33 cellular contexts compared by ENCODE assay signal in the genomic region with DNA sequence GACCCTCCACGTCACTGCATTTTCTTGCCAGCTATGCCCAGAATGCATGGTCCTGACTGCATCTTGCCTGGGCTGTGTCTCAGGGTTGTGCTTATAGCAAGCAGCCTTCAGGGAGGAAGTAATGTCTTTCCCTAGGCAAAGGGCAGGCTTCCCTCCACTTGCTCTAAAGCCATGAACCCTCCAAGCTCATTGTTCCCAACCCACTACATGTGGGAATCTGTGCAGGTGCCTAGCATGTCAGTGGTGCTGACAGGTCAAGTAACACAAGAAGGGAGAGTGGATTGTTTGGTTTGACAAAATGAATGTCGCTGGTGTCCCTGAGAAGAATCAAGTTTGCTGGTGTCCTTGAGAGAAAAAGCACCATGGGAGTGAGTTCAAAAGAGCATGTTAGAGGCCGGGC. TPM values are rescaled to one million over a fixed set of nuclear protein-coding genes. Genes with fewer than 3 reads are reported as not detected.
"Had no signal": no experiment of that assay in that cellular context is flagged by ENCODE, and none has a peak within 500 bp of the region (broad histone marks: within the 10 kb centered on the region; RNA-seq: fewer than 3 reads in every experiment).

No MANE protein-coding gene starts in this region.

- FAIRE-seq: urothelium cell line had no signal

- H3K4me3 Mint-ChIP-seq: stimulated activated effector memory CD8-positive, alpha-beta T cell treated with anti-CD3 and anti-CD28 coated beads, Interleukin-12 subunit alpha, Interleukin-12 subunit beta, amount 100 ng/mL, for 72 hours; stimulated activated memory B cell treated with anti-CD40 and anti-IgM and Interleukin-4, amounts not matched to agents 10 μg/mL and 1 μg/mL and 100 μg/mL, for 72 hours; stimulated activated naive B cell treated with anti-CD40 and anti-IgM and Interleukin-4, amounts not matched to agents 10 μg/mL and 1 μg/mL and 100 μg/mL, for 72 hours; stimulated activated naive CD8-positive, alpha-beta T cell treated with anti-CD3 and anti-CD28 coated beads, Interleukin-15, amount 100 ng/mL, for 72 hours; stimulated activated naive CD8-positive, alpha-beta T cell treated with anti-CD3 and anti-CD28 coated beads, Interleukin-15, Interleukin-2, amounts not matched to agents 100 ng/mL and 50 ng/mL, for 24 hours; type B pancreatic cell had no signal

- H3K27ac ChIP-seq: stomach, suprapubic skin, testis, thoracic aorta, thyroid gland, tibial artery, tibial nerve, transverse colon, upper lobe of left lung, upper lobe of right lung, uterus, vagina had no signal

- H3K4me1 Mint-ChIP-seq: stimulated activated memory B cell treated with anti-CD40 and anti-IgM and Interleukin-4, amounts not matched to agents 10 μg/mL and 1 μg/mL and 100 μg/mL, for 72 hours; stimulated activated naive B cell treated with anti-CD40 and anti-IgM and Interleukin-4, amounts not matched to agents 10 μg/mL and 1 μg/mL and 100 μg/mL, for 72 hours had no signal

- H3K36me3 ChIP-seq: stomach, suprapubic skin, thoracic aorta, thyroid gland, tibial artery, tibial nerve, transverse colon, upper lobe of left lung, upper lobe of right lung, uterus, vagina had no signal

- H3K27me3 Mint-ChIP-seq: stimulated activated naive CD8-positive, alpha-beta T cell treated with anti-CD3 and anti-CD28 coated beads, Interleukin-15, amount 100 ng/mL, for 72 hours had no signal

- H3K27ac Mint-ChIP-seq: stimulated activated effector memory CD8-positive, alpha-beta T cell treated with anti-CD3 and anti-CD28 coated beads, Interleukin-12 subunit alpha, Interleukin-12 subunit beta, amount 100 ng/mL, for 72 hours; stimulated activated memory B cell treated with anti-CD40 and anti-IgM and Interleukin-4, amounts not matched to agents 10 μg/mL and 1 μg/mL and 100 μg/mL, for 72 hours; stimulated activated naive B cell treated with anti-CD40 and anti-IgM and Interleukin-4, amounts not matched to agents 10 μg/mL and 1 μg/mL and 100 μg/mL, for 72 hours; stimulated activated naive CD8-positive, alpha-beta T cell treated with anti-CD3 and anti-CD28 coated beads, Interleukin-15, Interleukin-2, amounts not matched to agents 100 ng/mL and 50 ng/mL, for 24 hours; type B pancreatic cell had no signal

- H3K4me1 ChIP-seq: stomach, suprapubic skin, testis, thyroid gland, tibial artery, tibial nerve, transverse colon, upper lobe of right lung, uterus, vagina had no signal

- H3K27me3 ChIP-seq: stomach, suprapubic skin, testis, thyroid gland, tibial artery, tibial nerve, transverse colon, upper lobe of left lung, upper lobe of right lung, uterus, vagina had no signal

- ATAC-seq: stimulated activated effector memory CD8-positive, alpha-beta T cell treated with anti-CD3 and anti-CD28 coated beads, Interleukin-12 subunit alpha, Interleukin-12 subunit beta, amount 100 ng/mL, for 72 hours; stimulated activated memory B cell treated with anti-CD40 and anti-IgM and Interleukin-4, amounts not matched to agents 10 μg/mL and 1 μg/mL and 100 μg/mL, for 72 hours; stimulated activated naive B cell treated with anti-CD40 and anti-IgM and Interleukin-4, amounts not matched to agents 10 μg/mL and 1 μg/mL and 100 μg/mL, for 72 hours; stimulated activated naive CD8-positive, alpha-beta T cell treated with anti-CD3 and anti-CD28 coated beads, Interleukin-15, amount 100 ng/mL, for 72 hours; stimulated activated naive CD8-positive, alpha-beta T cell treated with anti-CD3 and anti-CD28 coated beads, Interleukin-15, Interleukin-2, amounts not matched to agents 100 U/mL and 50 U/mL, for 24 hours; upper lobe of right lung had no signal

- DNase-seq: stimulated activated CD4-positive, alpha-beta T cell treated with anti-CD3 and anti-CD28 coated beads, Interleukin-2, amount 100 ng/mL, for 48 hours; stimulated activated CD4-positive, alpha-beta T cell treated with anti-CD3 and anti-CD28 coated beads, Interleukin-4, amount 100 ng/mL, for 1 hour; stimulated activated CD4-positive, alpha-beta T cell treated with anti-CD3 and anti-CD28 coated beads, Interleukin-4, amount 100 ng/mL, for 24 hours; stimulated activated CD4-positive, alpha-beta T cell treated with anti-CD3 and anti-CD28 coated beads, Interleukin-4, amount 100 ng/mL, for 4 hours; stimulated activated CD8-positive, alpha-beta memory T cell treated with anti-CD3 and anti-CD28 coated beads, Interleukin-4, amount 100 ng/mL, for 48 hours; stimulated activated naive B cell treated with anti-CD40 and anti-IgM and Interleukin-4, amounts not matched to agents 10 μg/mL and 1 μg/mL and 100 μg/mL, for 72 hours; stimulated activated naive CD4-positive, alpha-beta T cell; stimulated activated naive CD4-positive, alpha-beta T cell treated with Interleukin-2 at 50 U/mL for 16 hours; stimulated activated naive CD8-positive, alpha-beta T cell treated with anti-CD3 and anti-CD28 coated beads, Interleukin-15, amount 100 ng/mL, for 72 hours; stimulated activated naive CD8-positive, alpha-beta T cell treated with anti-CD3 and anti-CD28 coated beads, Interleukin-15, Interleukin-2, amounts not matched to agents 100 U/mL and 50 U/mL, for 24 hours; stomach; substantia nigra; testis; thyroid gland; tibial artery; transverse colon; trophoblast cell; upper lobe of left lung; upper lobe of right lung; uterus had no signal

- H3K4me3 ChIP-seq: stomach, suprapubic skin, testis, thoracic aorta, thyroid gland, tibial artery, tibial nerve, transverse colon, upper lobe of left lung, upper lobe of right lung, uterus, vagina had no signal

- H3K9me3 ChIP-seq: suprapubic skin, testis, thoracic aorta, thyroid gland, tibial artery, transverse colon, upper lobe of left lung, upper lobe of right lung, uterus, vagina had no signal

- H3K36me3 Mint-ChIP-seq: stimulated activated effector memory CD8-positive, alpha-beta T cell treated with anti-CD3 and anti-CD28 coated beads, Interleukin-12 subunit alpha, Interleukin-12 subunit beta, amount 100 ng/mL, for 72 hours; stimulated activated memory B cell treated with anti-CD40 and anti-IgM and Interleukin-4, amounts not matched to agents 10 μg/mL and 1 μg/mL and 100 μg/mL, for 72 hours; stimulated activated naive B cell treated with anti-CD40 and anti-IgM and Interleukin-4, amounts not matched to agents 10 μg/mL and 1 μg/mL and 100 μg/mL, for 72 hours; type B pancreatic cell had no signal

- H3K9me3 Mint-ChIP-seq: stimulated activated memory B cell treated with anti-CD40 and anti-IgM and Interleukin-4, amounts not matched to agents 10 μg/mL and 1 μg/mL and 100 μg/mL, for 72 hours; stimulated activated naive CD8-positive, alpha-beta T cell treated with anti-CD3 and anti-CD28 coated beads, Interleukin-15, amount 100 ng/mL, for 72 hours had no signal

RNA-seq across cellular contexts. Expression of a gene that starts 53.9 kb away (rescaled TPM):
- total RNA-seq: subcutaneous adipose tissue, suprapubic skin, temporal lobe, testis, thoracic aorta, thyroid gland, tibial nerve, ureter, urinary bladder, uterus, vagina had no signal
- polyA plus RNA-seq: urinary bladder had no signal
